ENCODE assay signal across 23 cellular contexts in genomic region chr11:7060828-7061227, GRCh38. TPM values are rescaled to one million over a fixed set of nuclear protein-coding genes. Genes with fewer than 3 reads are reported as not detected.
A peak's percentile ranks its signal among the peaks of the same experiment; 100 is the strongest.
DNase-seq lines count a peak whose midpoint lies in the region; TF ChIP-seq lines count a peak whose summit lies in the region.
"Had no signal": no experiment of that assay in that cellular context is flagged by ENCODE, and none has a peak within 500 bp of the region (broad histone marks: within the 10 kb centered on the region; RNA-seq: fewer than 3 reads in every experiment).

No MANE protein-coding gene starts in this region.

- TF ChIP-seq POLR2A in spleen (IDR thresholded peaks at IDR 0.05) (no peak), sigmoid colon (IDR thresholded peaks at IDR 0.05) (no peak)

- DNase-seq in Daoy (ENCODE audit: low read depth) (peak; percentile 34), LHCN-M2 (ENCODE audit: low read depth) (peak; percentile 73), epithelial cell of proximal tubule (ENCODE audit: low read depth) (peak; percentile 42), myocyte (ENCODE audit: low read depth) (peak; percentile 70), spleen (no peak), GM13976 (ENCODE audit: low spot score) (no peak), sigmoid colon (no peak)
- no peak for DNase-seq in activated naive CD4-positive, alpha-beta T cell treated with Interleukin-2 at 50 U/mL for 16 hours
- DNase-seq: activated CD4-positive, alpha-beta T cell treated with anti-CD3 and anti-CD28 coated beads, Interleukin-2, amount 50 U/mL, for 4 hours; activated T-cell treated with anti-CD3 and anti-CD28 coated beads, Interleukin-2, amount 50 U/mL, for 4 hours; cortex of kidney; esophagus squamous epithelium; KBM-7; mesendoderm; NCI-H1436; NCI-H345; right lobe of liver; upper lobe of left lung had no signal

- WGBS in spleen, 5 donors = 40 to 66% (median 43%) methylated on average over 2 of the region's 2 CpGs
- WGBS in sigmoid colon, 2 donors = 37 to 63% methylated on average over 2 of the region's 2 CpGs

- no peak overlapping the region for H3K27ac ChIP-seq in spleen
- H3K27ac ChIP-seq in sigmoid colon = no peak overlapping the region
- H3K27ac ChIP-seq: BLaER1 treated with 17β-estradiol and CSF1 and Interleukin-3, amounts not matched to agents 10 nM and 100 nM; esophagus squamous epithelium; neural progenitor cell; right lobe of liver; upper lobe of left lung had no signal

- TF ChIP-seq EP300 in sigmoid colon (IDR thresholded peaks at IDR 0.05) = no peak

- H3K36me3 ChIP-seq in spleen (no peaks in the 10 kb centered on the region), sigmoid colon (no peaks in the 10 kb centered on the region)
- H3K36me3 ChIP-seq: BLaER1 treated with 17β-estradiol and CSF1 and Interleukin-3, amounts not matched to agents 10 nM and 100 nM; esophagus squamous epithelium; neural progenitor cell; right lobe of liver; upper lobe of left lung had no signal

- H3K9me3 ChIP-seq in spleen (no peaks in the 10 kb centered on the region), sigmoid colon (no peaks in the 10 kb centered on the region)
- H3K9me3 ChIP-seq: BLaER1 treated with 17β-estradiol and CSF1 and Interleukin-3, amounts not matched to agents 10 nM and 100 nM; esophagus squamous epithelium; right lobe of liver; upper lobe of left lung had no signal

- H3K4me3 ChIP-seq in epithelial cell of proximal tubule (ENCODE audit: low read depth, low read length) (no peak overlapping the region), spleen (no peak overlapping the region), sigmoid colon (no peak overlapping the region)
- H3K4me3 ChIP-seq: BLaER1 treated with 17β-estradiol and CSF1 and Interleukin-3, amounts not matched to agents 10 nM and 100 nM; esophagus squamous epithelium; GM12878; neural progenitor cell; right lobe of liver; upper lobe of left lung had no signal

- in situ Hi-C loops in GM13976 (cut with MboI; ENCODE audit: low sequenced_read_pairs, unreplicated experiment) = no loop called here

- H3K4me1 ChIP-seq in spleen (no peaks in the 10 kb centered on the region), sigmoid colon (peaks cover 0 to 6% (median 2%) of the 10 kb centered on the region in 4 donors)
- H3K4me1 ChIP-seq: BLaER1 treated with 17β-estradiol and CSF1 and Interleukin-3, amounts not matched to agents 10 nM and 100 nM; esophagus squamous epithelium; right lobe of liver; upper lobe of left lung had no signal

- TF ChIP-seq CTCF in epithelial cell of proximal tubule (conservative IDR thresholded peaks at IDR 0.05; ENCODE audit: low read depth, low read length) (no peak), spleen (IDR thresholded peaks at IDR 0.05 in 8 of 11, conservative IDR thresholded peaks at IDR 0.05 in 3 of 11) (no peak), GM13976 (IDR thresholded peaks at IDR 0.05; ENCODE audit: borderline replicate concordance, control extremely low read depth, extremely low read depth, insufficient read depth, missing control alignments) (no peak), sigmoid colon (IDR thresholded peaks at IDR 0.05) (no peak)

- H3K27me3 ChIP-seq in spleen (replicated peaks in 1 of 7) = no peaks in the 10 kb centered on the region
- H3K27me3 ChIP-seq in sigmoid colon = no peaks in the 10 kb centered on the region
- H3K27me3 ChIP-seq: BLaER1 treated with 17β-estradiol and CSF1 and Interleukin-3, amounts not matched to agents 10 nM and 100 nM; esophagus squamous epithelium; neural progenitor cell; right lobe of liver; upper lobe of left lung had no signal

- intact Hi-C loops in spleen (cut with DNase I; ENCODE audit: low total_unique reads) (no loop called here), sigmoid colon (cut with DNase I) (no loop called here)

RNA-seq across cellular contexts. Expression of gene RBMXL2, which starts 28.0 kb away (rescaled TPM):
- not detected in 2 replicates for total RNA-seq in Daoy (2014; rRNA removed; shearing (Covaris generic))
- total RNA-seq in LHCN-M2 (2014; rRNA removed) = not detected in 2 replicates
- not detected for polyA plus RNA-seq in LHCN-M2 (2012)
- 0.14 TPM in 1 of 2 replicates, not detected in the other for total RNA-seq in epithelial cell of proximal tubule
- not detected in 2 replicates for total RNA-seq in myocyte
- not detected for polyA plus RNA-seq in myocyte (2012)
- total RNA-seq in spleen = under 1 TPM in 4 of 7 donors, not detected in 3; 0.20 to 0.52 (median 0.45) TPM
- not detected for polyA plus RNA-seq in spleen
- total RNA-seq in sigmoid colon = not detected
- polyA plus RNA-seq in sigmoid colon = under 1 TPM in 1 of 3 donors, not detected in 2; 0.03 TPM
- total RNA-seq: activated T-cell treated with anti-CD3 and anti-CD28 coated beads, Interleukin-2, amount 50 U/mL, for 4 hours; GM12878; right lobe of liver; SK-MEL-5 had no signal
- polyA plus RNA-seq: adipose tissue, GM12878 had no signal

RNA-seq across cellular contexts. Expression of gene NLRP14, which starts 40.5 kb away (rescaled TPM):
- total RNA-seq in Daoy (2014; rRNA removed; shearing (Covaris generic)) = 0.48 and 0.63 TPM in 2 replicates
- total RNA-seq in LHCN-M2 (2014; rRNA removed) = not detected in 2 replicates
- not detected for polyA plus RNA-seq in LHCN-M2 (2012)
- 0.23 TPM in 1 of 2 replicates, not detected in the other for total RNA-seq in epithelial cell of proximal tubule
- not detected in 2 replicates for total RNA-seq in myocyte
- not detected for polyA plus RNA-seq in myocyte (2012)
- total RNA-seq in spleen = 1 to 10 TPM in 2 of 7 donors, under 1 TPM in 5; 0.17 to 1.5 (median 0.28) TPM
- under 1 TPM in 1 of 3 donors, not detected in 2; 0.02 TPM for polyA plus RNA-seq in spleen
- under 1 TPM in 1 of 4 donors, not detected in 3; 0.36 TPM for total RNA-seq in sigmoid colon
- under 1 TPM in 1 of 3 donors, not detected in 2; 0.01 TPM for polyA plus RNA-seq in sigmoid colon
- total RNA-seq: activated T-cell treated with anti-CD3 and anti-CD28 coated beads, Interleukin-2, amount 50 U/mL, for 4 hours had no signal

RNA-seq across cellular contexts. Expression of gene ZNF214, which starts 40.7 kb away (rescaled TPM):
- 1.8 and 4.6 TPM in 2 replicates for total RNA-seq in Daoy (2014; rRNA removed; shearing (Covaris generic))
- total RNA-seq in LHCN-M2 (2014; rRNA removed) = 1.1 and 1.5 TPM in 2 replicates
- 0.43 TPM for polyA plus RNA-seq in LHCN-M2 (2012)
- total RNA-seq in epithelial cell of proximal tubule = 1.1 and 1.5 TPM in 2 replicates
- total RNA-seq in myocyte = 1.9 and 2.8 TPM in 2 replicates
- 1.3 TPM for polyA plus RNA-seq in myocyte (2012)
- 1 to 10 TPM in 2 of 7 donors, under 1 TPM in 4, not detected in 1; 0.34 to 1.5 (median 0.67) TPM for total RNA-seq in spleen
- under 1 TPM; 0.06 to 0.29 (median 0.11) TPM for polyA plus RNA-seq in spleen
- total RNA-seq in sigmoid colon = 1 to 10 TPM; 1.9 to 3.1 (median 2.5) TPM
- polyA plus RNA-seq in sigmoid colon = 1 to 10 TPM in 1 of 3 donors, under 1 TPM in 2; 0.46 to 1.2 (median 0.77) TPM
- total RNA-seq: activated T-cell treated with anti-CD3 and anti-CD28 coated beads, Interleukin-2, amount 50 U/mL, for 4 hours had no signal
- polyA plus RNA-seq: GM12878 had no signal

Comparison
In these comparisons a context has a peak if more than half of its experiments do, and no peak if none do; other contexts are left out.
1. DNase-seq: peak in Daoy (single experiment), LHCN-M2 (single experiment), epithelial cell of proximal tubule (single experiment) and myocyte (single experiment); none in spleen (single experiment), GM13976 (single experiment), sigmoid colon (single experiment) and activated naive CD4-positive, alpha-beta T cell treated with Interleukin-2 at 50 U/mL for 16 hours (single experiment).